1 cellular context compared by ENCODE assay signal in the genomic region with DNA sequence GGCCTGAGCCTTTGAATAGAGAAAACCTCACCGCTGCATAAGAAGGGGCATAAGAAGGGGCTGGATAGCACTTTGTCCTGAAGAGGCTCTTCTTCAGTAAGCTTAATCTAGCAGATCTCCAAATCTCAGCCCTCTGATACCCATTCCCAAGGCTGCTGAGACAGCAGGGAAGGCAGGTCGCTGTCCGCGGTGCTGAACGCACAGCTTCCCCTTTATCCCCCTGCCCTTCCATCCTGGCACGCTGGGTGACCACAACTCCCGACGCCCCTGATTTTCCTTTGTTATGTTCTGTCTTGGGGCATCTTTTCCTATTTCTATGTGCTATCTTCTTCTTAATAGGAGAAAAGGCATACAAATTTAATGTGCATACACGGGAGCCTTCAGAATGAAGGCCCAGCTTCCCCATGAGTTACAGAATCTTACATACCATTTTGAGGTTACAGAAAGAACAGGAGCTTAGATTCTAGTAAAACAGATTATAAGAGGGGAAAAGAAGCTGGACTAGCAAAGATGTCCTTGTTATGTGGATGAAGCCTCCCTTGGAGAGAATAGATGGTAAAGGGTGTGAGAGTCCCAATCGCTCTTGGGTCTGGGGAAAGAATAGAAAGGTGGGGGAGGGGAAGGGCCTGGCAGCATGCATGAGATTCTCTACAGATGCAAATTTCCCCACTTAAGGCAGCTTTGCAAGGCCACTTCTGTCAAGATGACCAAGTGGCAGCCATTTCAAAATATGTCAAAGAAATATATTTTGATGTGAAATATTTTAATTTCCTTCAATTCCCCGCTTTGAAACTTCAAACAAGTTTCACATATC.
TF ChIP-seq lines count a peak whose summit lies in the region.

No MANE protein-coding gene starts in this region.

TF ChIP-seq in HepG2, 621 proteins besides CTCF, POLR2A, EP300 and RAD21 (continues in another document):
- TF ChIP-seq ZBTB20 (CRISPR knock-in tag; IDR thresholded peaks at IDR 0.05; ENCODE audit: borderline replicate concordance, low read depth) = no peak; the same call in 1 of the 2 replicates
- TF ChIP-seq, protein P1, sequence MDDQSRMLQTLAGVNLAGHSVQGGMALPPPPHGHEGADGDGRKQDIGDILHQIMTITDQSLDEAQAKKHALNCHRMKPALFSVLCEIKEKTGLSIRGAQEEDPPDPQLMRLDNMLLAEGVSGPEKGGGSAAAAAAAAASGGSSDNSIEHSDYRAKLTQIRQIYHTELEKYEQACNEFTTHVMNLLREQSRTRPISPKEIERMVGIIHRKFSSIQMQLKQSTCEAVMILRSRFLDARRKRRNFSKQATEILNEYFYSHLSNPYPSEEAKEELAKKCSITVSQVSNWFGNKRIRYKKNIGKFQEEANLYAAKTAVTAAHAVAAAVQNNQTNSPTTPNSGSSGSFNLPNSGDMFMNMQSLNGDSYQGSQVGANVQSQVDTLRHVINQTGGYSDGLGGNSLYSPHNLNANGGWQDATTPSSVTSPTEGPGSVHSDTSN (CRISPR knock-in tag; IDR thresholded peaks at IDR 0.05; ENCODE audit: borderline replicate concordance) = 0 out of 2 replicates have a peak, but pooled peaks have one; percentile 79
- TF ChIP-seq THAP11 (CRISPR knock-in tag; IDR thresholded peaks at IDR 0.05) = peak; percentile 46
- 0 out of 2 replicates have a peak, but pooled peaks have one; percentile 36 for TF ChIP-seq YEATS4 (CRISPR knock-in tag; IDR thresholded peaks at IDR 0.05; ENCODE audit: borderline replicate concordance)
- TF ChIP-seq NR1H2 (CRISPR knock-in tag; IDR thresholded peaks at IDR 0.05; ENCODE audit: borderline replicate concordance, low read depth) = no peak
- TF ChIP-seq, protein P2, sequence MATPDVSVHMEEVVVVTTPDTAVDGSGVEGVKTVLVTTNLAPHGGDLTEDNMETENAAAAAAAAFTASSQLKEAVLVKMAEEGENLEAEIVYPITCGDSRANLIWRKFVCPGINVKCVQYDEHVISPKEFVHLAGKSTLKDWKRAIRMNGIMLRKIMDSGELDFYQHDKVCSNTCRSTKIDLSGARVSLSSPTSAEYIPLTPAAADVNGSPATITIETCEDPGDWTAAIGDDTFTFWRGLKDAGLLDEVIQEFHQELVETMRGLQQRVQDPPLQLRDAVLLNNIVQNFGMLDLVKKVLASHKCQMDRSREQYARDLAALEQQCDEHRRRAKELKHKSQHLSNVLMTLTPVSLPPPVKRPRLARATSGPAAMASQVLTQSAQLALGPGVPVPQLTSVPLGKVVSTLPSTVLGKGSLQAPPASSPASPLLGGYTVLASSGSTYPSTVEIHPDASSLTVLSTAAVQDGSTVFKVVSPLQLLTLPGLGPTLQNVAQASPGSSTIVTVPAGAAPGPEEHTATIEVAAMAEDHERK (CRISPR knock-in tag; IDR thresholded peaks at IDR 0.05; ENCODE audit: low read depth) = no peak
- TF ChIP-seq, protein P3, sequence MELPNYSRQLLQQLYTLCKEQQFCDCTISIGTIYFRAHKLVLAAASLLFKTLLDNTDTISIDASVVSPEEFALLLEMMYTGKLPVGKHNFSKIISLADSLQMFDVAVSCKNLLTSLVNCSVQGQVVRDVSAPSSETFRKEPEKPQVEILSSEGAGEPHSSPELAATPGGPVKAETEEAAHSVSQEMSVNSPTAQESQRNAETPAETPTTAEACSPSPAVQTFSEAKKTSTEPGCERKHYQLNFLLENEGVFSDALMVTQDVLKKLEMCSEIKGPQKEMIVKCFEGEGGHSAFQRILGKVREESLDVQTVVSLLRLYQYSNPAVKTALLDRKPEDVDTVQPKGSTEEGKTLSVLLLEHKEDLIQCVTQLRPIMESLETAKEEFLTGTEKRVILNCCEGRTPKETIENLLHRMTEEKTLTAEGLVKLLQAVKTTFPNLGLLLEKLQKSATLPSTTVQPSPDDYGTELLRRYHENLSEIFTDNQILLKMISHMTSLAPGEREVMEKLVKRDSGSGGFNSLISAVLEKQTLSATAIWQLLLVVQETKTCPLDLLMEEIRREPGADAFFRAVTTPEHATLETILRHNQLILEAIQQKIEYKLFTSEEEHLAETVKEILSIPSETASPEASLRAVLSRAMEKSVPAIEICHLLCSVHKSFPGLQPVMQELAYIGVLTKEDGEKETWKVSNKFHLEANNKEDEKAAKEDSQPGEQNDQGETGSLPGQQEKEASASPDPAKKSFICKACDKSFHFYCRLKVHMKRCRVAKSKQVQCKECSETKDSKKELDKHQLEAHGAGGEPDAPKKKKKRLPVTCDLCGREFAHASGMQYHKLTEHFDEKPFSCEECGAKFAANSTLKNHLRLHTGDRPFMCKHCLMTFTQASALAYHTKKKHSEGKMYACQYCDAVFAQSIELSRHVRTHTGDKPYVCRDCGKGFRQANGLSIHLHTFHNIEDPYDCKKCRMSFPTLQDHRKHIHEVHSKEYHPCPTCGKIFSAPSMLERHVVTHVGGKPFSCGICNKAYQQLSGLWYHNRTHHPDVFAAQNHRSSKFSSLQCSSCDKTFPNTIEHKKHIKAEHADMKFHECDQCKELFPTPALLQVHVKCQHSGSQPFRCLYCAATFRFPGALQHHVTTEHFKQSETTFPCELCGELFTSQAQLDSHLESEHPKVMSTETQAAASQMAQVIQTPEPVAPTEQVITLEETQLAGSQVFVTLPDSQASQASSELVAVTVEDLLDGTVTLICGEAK (IDR thresholded peaks at IDR 0.05) = no peak
- TF ChIP-seq, protein P3 (CRISPR knock-in tag; IDR thresholded peaks at IDR 0.05) = peak; percentile 52; the same call in 1 of the 2 replicates
- TF ChIP-seq, protein P4, sequence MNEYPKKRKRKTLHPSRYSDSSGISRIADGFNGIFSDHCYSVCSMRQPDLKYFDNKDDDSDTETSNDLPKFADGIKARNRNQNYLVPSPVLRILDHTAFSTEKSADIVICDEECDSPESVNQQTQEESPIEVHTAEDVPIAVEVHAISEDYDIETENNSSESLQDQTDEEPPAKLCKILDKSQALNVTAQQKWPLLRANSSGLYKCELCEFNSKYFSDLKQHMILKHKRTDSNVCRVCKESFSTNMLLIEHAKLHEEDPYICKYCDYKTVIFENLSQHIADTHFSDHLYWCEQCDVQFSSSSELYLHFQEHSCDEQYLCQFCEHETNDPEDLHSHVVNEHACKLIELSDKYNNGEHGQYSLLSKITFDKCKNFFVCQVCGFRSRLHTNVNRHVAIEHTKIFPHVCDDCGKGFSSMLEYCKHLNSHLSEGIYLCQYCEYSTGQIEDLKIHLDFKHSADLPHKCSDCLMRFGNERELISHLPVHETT (CRISPR knock-in tag; conservative IDR thresholded peaks at IDR 0.05) = no peak
- no peak for TF ChIP-seq RFX1 (IDR thresholded peaks at IDR 0.05)
- TF ChIP-seq ZNF253 (CRISPR knock-in tag; IDR thresholded peaks at IDR 0.05; ENCODE audit: borderline replicate concordance) = no peak
- TF ChIP-seq ZNF605 (CRISPR knock-in tag; IDR thresholded peaks at IDR 0.05) = no peak; the same call in 1 of the 2 replicates
- TF ChIP-seq ZNF337 (CRISPR knock-in tag; IDR thresholded peaks at IDR 0.05; ENCODE audit: borderline replicate concordance, low read depth) = no peak
- peak; percentile 16 for TF ChIP-seq TEAD3 (CRISPR knock-in tag; optimal IDR thresholded peaks at IDR 0.05; ENCODE audit: borderline replicate concordance)
- TF ChIP-seq CHD2 (IDR thresholded peaks at IDR 0.05; ENCODE audit: low read depth, low read length) = no peak
- no peak for TF ChIP-seq KDM5A (IDR thresholded peaks at IDR 0.05; ENCODE audit: borderline replicate concordance, low read length)
- TF ChIP-seq, protein P5, sequence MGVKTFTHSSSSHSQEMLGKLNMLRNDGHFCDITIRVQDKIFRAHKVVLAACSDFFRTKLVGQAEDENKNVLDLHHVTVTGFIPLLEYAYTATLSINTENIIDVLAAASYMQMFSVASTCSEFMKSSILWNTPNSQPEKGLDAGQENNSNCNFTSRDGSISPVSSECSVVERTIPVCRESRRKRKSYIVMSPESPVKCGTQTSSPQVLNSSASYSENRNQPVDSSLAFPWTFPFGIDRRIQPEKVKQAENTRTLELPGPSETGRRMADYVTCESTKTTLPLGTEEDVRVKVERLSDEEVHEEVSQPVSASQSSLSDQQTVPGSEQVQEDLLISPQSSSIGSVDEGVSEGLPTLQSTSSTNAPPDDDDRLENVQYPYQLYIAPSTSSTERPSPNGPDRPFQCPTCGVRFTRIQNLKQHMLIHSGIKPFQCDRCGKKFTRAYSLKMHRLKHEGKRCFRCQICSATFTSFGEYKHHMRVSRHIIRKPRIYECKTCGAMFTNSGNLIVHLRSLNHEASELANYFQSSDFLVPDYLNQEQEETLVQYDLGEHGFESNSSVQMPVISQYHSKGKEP (CRISPR knock-in tag; IDR thresholded peaks at IDR 0.05) = peak; percentile 86; the same call in 1 of the 2 replicates
- TF ChIP-seq SNAPC2 (CRISPR knock-in tag; IDR thresholded peaks at IDR 0.05) = no peak
- no peak for TF ChIP-seq NFATC3 (CRISPR knock-in tag; IDR thresholded peaks at IDR 0.05)
- no peak for TF ChIP-seq ESRRA (CRISPR knock-in tag; IDR thresholded peaks at IDR 0.05; ENCODE audit: low read depth)
- TF ChIP-seq HOXD1 (CRISPR knock-in tag; IDR thresholded peaks at IDR 0.05) = peak; percentile 69; the same call in 1 of the 2 replicates
- TF ChIP-seq, protein P6, sequence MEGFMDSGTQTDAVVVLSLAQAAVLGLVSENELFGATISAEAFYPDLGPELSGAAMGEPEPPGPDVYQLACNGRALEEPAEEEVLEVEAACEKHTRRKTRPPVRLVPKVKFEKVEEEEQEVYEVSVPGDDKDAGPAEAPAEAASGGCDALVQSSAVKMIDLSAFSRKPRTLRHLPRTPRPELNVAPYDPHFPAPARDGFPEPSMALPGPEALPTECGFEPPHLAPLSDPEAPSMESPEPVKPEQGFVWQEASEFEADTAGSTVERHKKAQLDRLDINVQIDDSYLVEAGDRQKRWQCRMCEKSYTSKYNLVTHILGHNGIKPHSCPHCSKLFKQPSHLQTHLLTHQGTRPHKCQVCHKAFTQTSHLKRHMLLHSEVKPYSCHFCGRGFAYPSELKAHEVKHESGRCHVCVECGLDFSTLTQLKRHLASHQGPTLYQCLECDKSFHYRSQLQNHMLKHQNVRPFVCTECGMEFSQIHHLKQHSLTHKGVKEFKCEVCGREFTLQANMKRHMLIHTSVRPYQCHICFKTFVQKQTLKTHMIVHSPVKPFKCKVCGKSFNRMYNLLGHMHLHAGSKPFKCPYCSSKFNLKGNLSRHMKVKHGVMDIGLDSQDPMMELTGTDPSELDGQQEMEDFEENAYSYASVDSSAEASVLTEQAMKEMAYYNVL (CRISPR knock-in tag; IDR thresholded peaks at IDR 0.05; ENCODE audit: borderline replicate concordance) = no peak
- TF ChIP-seq, protein P7, sequence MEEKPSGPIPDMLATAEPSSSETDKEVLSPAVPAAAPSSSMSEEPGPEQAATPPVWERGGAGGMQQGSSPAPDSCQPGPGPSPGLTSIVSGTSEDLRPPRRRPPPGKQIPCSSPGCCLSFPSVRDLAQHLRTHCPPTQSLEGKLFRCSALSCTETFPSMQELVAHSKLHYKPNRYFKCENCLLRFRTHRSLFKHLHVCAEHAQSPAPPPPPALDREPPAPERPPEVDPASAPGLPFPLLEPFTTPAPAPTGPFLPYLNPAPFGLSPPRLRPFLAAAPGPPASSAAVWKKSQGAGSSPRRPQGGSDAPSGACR (CRISPR knock-in tag; IDR thresholded peaks at IDR 0.05) = no peak
- TF ChIP-seq JUND (CRISPR knock-in tag; IDR thresholded peaks at IDR 0.05) = no peak
- TF ChIP-seq, protein P8, sequence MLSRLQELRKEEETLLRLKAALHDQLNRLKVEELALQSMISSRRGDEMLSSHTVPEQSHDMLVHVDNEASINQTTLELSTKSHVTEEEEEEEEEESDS (CRISPR knock-in tag; IDR thresholded peaks at IDR 0.05; ENCODE audit: borderline replicate concordance) = no peak
- TF ChIP-seq DPF2 (CRISPR knock-in tag; IDR thresholded peaks at IDR 0.05; ENCODE audit: borderline replicate concordance, low read depth) = no peak
- TF ChIP-seq, protein P9, sequence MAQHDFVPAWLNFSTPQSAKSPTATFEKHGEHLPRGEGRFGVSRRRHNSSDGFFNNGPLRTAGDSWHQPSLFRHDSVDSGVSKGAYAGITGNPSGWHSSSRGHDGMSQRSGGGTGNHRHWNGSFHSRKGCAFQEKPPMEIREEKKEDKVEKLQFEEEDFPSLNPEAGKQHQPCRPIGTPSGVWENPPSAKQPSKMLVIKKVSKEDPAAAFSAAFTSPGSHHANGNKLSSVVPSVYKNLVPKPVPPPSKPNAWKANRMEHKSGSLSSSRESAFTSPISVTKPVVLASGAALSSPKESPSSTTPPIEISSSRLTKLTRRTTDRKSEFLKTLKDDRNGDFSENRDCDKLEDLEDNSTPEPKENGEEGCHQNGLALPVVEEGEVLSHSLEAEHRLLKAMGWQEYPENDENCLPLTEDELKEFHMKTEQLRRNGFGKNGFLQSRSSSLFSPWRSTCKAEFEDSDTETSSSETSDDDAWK (CRISPR knock-in tag; IDR thresholded peaks at IDR 0.05) = no peak
- TF ChIP-seq, protein P10, sequence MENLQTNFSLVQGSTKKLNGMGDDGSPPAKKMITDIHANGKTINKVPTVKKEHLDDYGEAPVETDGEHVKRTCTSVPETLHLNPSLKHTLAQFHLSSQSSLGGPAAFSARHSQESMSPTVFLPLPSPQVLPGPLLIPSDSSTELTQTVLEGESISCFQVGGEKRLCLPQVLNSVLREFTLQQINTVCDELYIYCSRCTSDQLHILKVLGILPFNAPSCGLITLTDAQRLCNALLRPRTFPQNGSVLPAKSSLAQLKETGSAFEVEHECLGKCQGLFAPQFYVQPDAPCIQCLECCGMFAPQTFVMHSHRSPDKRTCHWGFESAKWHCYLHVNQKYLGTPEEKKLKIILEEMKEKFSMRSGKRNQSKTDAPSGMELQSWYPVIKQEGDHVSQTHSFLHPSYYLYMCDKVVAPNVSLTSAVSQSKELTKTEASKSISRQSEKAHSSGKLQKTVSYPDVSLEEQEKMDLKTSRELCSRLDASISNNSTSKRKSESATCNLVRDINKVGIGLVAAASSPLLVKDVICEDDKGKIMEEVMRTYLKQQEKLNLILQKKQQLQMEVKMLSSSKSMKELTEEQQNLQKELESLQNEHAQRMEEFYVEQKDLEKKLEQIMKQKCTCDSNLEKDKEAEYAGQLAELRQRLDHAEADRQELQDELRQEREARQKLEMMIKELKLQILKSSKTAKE (CRISPR knock-in tag; IDR thresholded peaks at IDR 0.05; ENCODE audit: borderline replicate concordance) = no peak
- peak; percentile 68; the same call in 1 of the 2 replicates for TF ChIP-seq MIXL1 (CRISPR knock-in tag; IDR thresholded peaks at IDR 0.05)
